In the genomic region with DNA sequence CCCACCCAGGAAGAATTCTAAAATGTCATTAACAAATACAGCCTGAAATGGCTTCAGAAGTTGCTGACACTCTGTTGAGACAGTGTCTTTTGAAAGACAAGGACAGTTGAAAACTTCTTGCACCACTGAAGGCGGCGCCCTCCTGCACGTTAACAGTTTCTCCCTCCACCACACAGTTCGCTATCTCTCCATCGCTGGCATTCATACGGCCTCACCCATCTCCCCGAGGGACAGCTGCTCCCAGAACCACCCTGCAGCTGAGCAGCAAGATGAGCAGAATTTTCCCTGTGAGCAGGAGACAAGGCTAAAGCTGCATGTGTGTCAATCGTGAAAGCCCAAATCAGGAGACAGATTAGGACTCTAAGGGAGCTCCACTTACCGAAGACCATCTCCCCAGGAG, we compare ENCODE assay signal across 18 cellular contexts.
DNase-seq lines count a peak whose midpoint lies in the region; FAIRE-seq and TF ChIP-seq lines count a peak whose summit lies in the region.
"Had no signal": no experiment of that assay in that cellular context is flagged by ENCODE, and none has a peak within 500 bp of the region (broad histone marks: within the 10 kb centered on the region; RNA-seq: fewer than 3 reads in every experiment).

No MANE protein-coding gene starts in this region.

- H3K36me3 ChIP-seq in mammary epithelial cell (ENCODE audit: insufficient read depth, low read length) (no peaks in the 10 kb centered on the region), keratinocyte (ENCODE audit: control insufficient read depth in 2 of 2, extremely low read depth in 1 of 2, insufficient read depth in 2 of 2, low read length in 2 of 2) (no peaks in the 10 kb centered on the region), vagina (no peaks in the 10 kb centered on the region)
- H3K36me3 ChIP-seq: adrenal gland, heart left ventricle had no signal

- no peaks in the 10 kb centered on the region for H4K20me1 ChIP-seq in mammary epithelial cell (ENCODE audit: insufficient read depth, low read length)
- no peaks in the 10 kb centered on the region for H4K20me1 ChIP-seq in keratinocyte (ENCODE audit: control insufficient read depth, extremely low read depth, insufficient read depth, low read length)

- H3K27me3 ChIP-seq in mammary epithelial cell (ENCODE audit: insufficient read depth, low read length) = no peaks in the 10 kb centered on the region
- no peaks in the 10 kb centered on the region for H3K27me3 ChIP-seq in keratinocyte (ENCODE audit: control insufficient read depth, extremely low read depth, insufficient read depth, low read length)
- H3K27me3 ChIP-seq in vagina = no peaks in the 10 kb centered on the region
- H3K27me3 ChIP-seq: adrenal gland, heart left ventricle had no signal

- H3K9ac ChIP-seq in mammary epithelial cell (ENCODE audit: insufficient read depth, low read length) = no peak overlapping the region
- peak overlapping the region; percentile 34 for H3K9ac ChIP-seq in keratinocyte (ENCODE audit: control insufficient read depth, extremely low read depth, insufficient read depth, low read length)

- H3K27ac Mint-ChIP-seq in MCF 10A (ENCODE audit: low read depth, unreplicated experiment) = peak overlapping the region; percentile 66
- H3K27ac Mint-ChIP-seq: activated CD4-positive, alpha-beta T cell treated with anti-CD3 and anti-CD28 coated beads, Interleukin-2, amount 10 ng/mL, durations not matched to agents 24 days and 14 days; CD8-positive, alpha-beta T cell; T-helper 1 cell treated with Interleukin-12 subunit alpha and Interleukin-12 subunit beta and Interleukin-4 antibody, amounts not matched to agents 30 μg/mL and 1 μg/mL, for 36 hours had no signal

- intact Hi-C loops in MCF 10A (cut with micrococcal nuclease) (loop anchor here (2.0 to 5.0 kb wide), 2 partner anchors 15 to 145 kb away; no protein-coding TSS in a partner anchor), mammary epithelial cell (cut with micrococcal nuclease) (no loop called here), vagina (cut with DNase I) (no loop called here)

- TF ChIP-seq CTCF in MCF 10A (IDR thresholded peaks at IDR 0.05; ENCODE audit: unreplicated experiment) (no peak), mammary epithelial cell (conservative IDR thresholded peaks at IDR 0.05 in 1 of 2, IDR thresholded peaks at IDR 0.05 in 1 of 2; ENCODE audit: extremely low read depth in 1 of 2, insufficient read depth in 1 of 2, low read depth in 1 of 2, low read length in 2 of 2) (no peak), keratinocyte (optimal IDR thresholded peaks at IDR 0.05 in 1 of 3, IDR thresholded peaks at IDR 0.05 in 1 of 3, conservative IDR thresholded peaks at IDR 0.05 in 1 of 3; ENCODE audit: extremely low read depth in 1 of 3, insufficient read depth in 2 of 3, low read length in 3 of 3) (peak; percentile 28 to 75 (median 29)), vagina (IDR thresholded peaks at IDR 0.05) (no peak)

- no peak overlapping the region for H3K4me2 ChIP-seq in mammary epithelial cell (ENCODE audit: insufficient read depth, low read depth, low read length)
- H3K4me2 ChIP-seq in keratinocyte (ENCODE audit: control insufficient read depth, extremely low read depth, insufficient read depth, low read depth, low read length) = peak overlapping the region; percentile 61

- TF ChIP-seq POLR2A in vagina (IDR thresholded peaks at IDR 0.05) = no peak

- H3K4me3 ChIP-seq in mammary epithelial cell (replicated peaks in 1 of 3; ENCODE audit: insufficient read depth in 1 of 3, low read depth in 2 of 3, low read length in 3 of 3) = no peak overlapping the region
- no peak overlapping the region for H3K4me3 ChIP-seq in keratinocyte (ENCODE audit: control insufficient read depth in 2 of 3, extremely low read depth in 1 of 3, insufficient read depth in 2 of 3, low read depth in 1 of 3, low read length in 3 of 3)
- H3K4me3 ChIP-seq in vagina = no peak overlapping the region
- H3K4me3 ChIP-seq: adrenal gland, heart left ventricle had no signal

- no peaks in the 10 kb centered on the region for H3K9me3 ChIP-seq in mammary epithelial cell (replicated peaks; ENCODE audit: insufficient read depth, low read length)
- H3K9me3 ChIP-seq in keratinocyte (ENCODE audit: control insufficient read depth, low read depth, low read length) = no peaks in the 10 kb centered on the region
- H3K9me3 ChIP-seq in vagina = no peaks in the 10 kb centered on the region
- H3K9me3 ChIP-seq: adrenal gland, heart left ventricle had no signal

- DNase-seq in MCF 10A (ENCODE audit: unreplicated experiment) = no peak
- no peak for DNase-seq in mammary epithelial cell
- peak; percentile 68 to 76 for DNase-seq in SHP77 (lab: John Stamatoyannopoulos, UW)
- no peak for DNase-seq in keratinocyte (ENCODE audit: low read depth, low spot score)
- DNase-seq in vagina (ENCODE audit: extremely low spot score in 2 of 2) = no peak
- DNase-seq in activated CD4-positive, alpha-beta T cell treated with anti-CD3 and anti-CD28 coated beads for 1 hour = no peak
- no peak for DNase-seq in activated CD4-positive, CD25-positive, alpha-beta regulatory T cell (lab: John Stamatoyannopoulos, UW)
- DNase-seq in NCI-H446 (lab: John Stamatoyannopoulos, UW) = no peak
- DNase-seq: 8988T; activated CD4-positive, alpha-beta T cell treated with anti-CD3 and anti-CD28 coated beads, Interleukin-2, amount 10 ng/mL, durations not matched to agents 24 days and 14 days; activated T-cell treated with anti-CD3 and anti-CD28 coated beads, Interleukin-2, amount 50 U/mL, for 4 hours; adrenal gland; CD8-positive, alpha-beta T cell; heart left ventricle; kidney glomerular epithelial cell; NCI-H2081 treated with DMSO at 0.1 percent for 48 hours; stimulated activated CD4-positive, alpha-beta T cell treated with anti-CD3 and anti-CD28 coated beads, Interleukin-4, amount 100 ng/mL, for 24 hours had no signal

- WGBS in mammary epithelial cell (ENCODE audit: low coverage, missing lambda C conversion rate) = 67% methylated on average over 9 of the region's 9 CpGs

- no peak overlapping the region for H3K4me3 Mint-ChIP-seq in MCF 10A (ENCODE audit: unreplicated experiment)
- H3K4me3 Mint-ChIP-seq: activated CD4-positive, alpha-beta T cell treated with anti-CD3 and anti-CD28 coated beads, Interleukin-2, amount 10 ng/mL, durations not matched to agents 24 days and 14 days; activated T-cell treated with anti-CD3 and anti-CD28 coated beads, Interleukin-2, amount 50 U/mL, for 4 hours; CD8-positive, alpha-beta T cell; T-helper 1 cell treated with Interleukin-12 subunit alpha and Interleukin-12 subunit beta and Interleukin-4 antibody, amounts not matched to agents 30 μg/mL and 1 μg/mL, for 36 hours had no signal

- peak; percentile 61 for FAIRE-seq in keratinocyte (lab: Jason Lieb, UNC)

- H3K27ac ChIP-seq in mammary epithelial cell (ENCODE audit: insufficient read depth, low read depth, low read length) (no peak overlapping the region), keratinocyte (ENCODE audit: control insufficient read depth, insufficient read depth, low read length) (peak overlapping the region; percentile 42), vagina (peak overlapping the region; percentile 31)
- H3K27ac ChIP-seq: adrenal gland, heart left ventricle had no signal

- no peaks in the 10 kb centered on the region for H3K36me3 Mint-ChIP-seq in MCF 10A (ENCODE audit: insufficient read depth, unreplicated experiment)
- H3K36me3 Mint-ChIP-seq: CD8-positive, alpha-beta T cell had no signal

- BruUV-seq in MCF 10A (replicated peaks; lab: Mats Ljungman, UMichigan) (no TSS peak), mammary epithelial cell (replicated peaks; lab: Mats Ljungman, UMichigan) (no TSS peak)

- H3K79me2 ChIP-seq in mammary epithelial cell (ENCODE audit: insufficient read depth, low read length) (no peaks in the 10 kb centered on the region), keratinocyte (ENCODE audit: control insufficient read depth, insufficient read depth, low read length) (no peaks in the 10 kb centered on the region)

- H2AFZ ChIP-seq in mammary epithelial cell (ENCODE audit: low read depth, low read length) (no peak overlapping the region), keratinocyte (ENCODE audit: control insufficient read depth, low read length) (peak overlapping the region; percentile 69)

- POLR2A ChIA-PET in MCF 10A (lab: Yijun Ruan, JAX) = interaction anchor here (0.9 to 3.4 kb wide), 2 partner anchors 10 to 356 kb away, joined by 3 to 29 read pairs; no protein-coding TSS in a partner anchor

- H3K9me3 Mint-ChIP-seq in MCF 10A (ENCODE audit: unreplicated experiment) = no peaks in the 10 kb centered on the region
- H3K9me3 Mint-ChIP-seq: activated CD4-positive, alpha-beta T cell treated with anti-CD3 and anti-CD28 coated beads, Interleukin-2, amount 10 ng/mL, durations not matched to agents 24 days and 14 days; activated T-cell treated with anti-CD3 and anti-CD28 coated beads, Interleukin-2, amount 50 U/mL, for 4 hours; CD8-positive, alpha-beta T cell; T-helper 1 cell treated with Interleukin-12 subunit alpha and Interleukin-12 subunit beta and Interleukin-4 antibody, amounts not matched to agents 30 μg/mL and 1 μg/mL, for 36 hours had no signal

- H3K27me3 Mint-ChIP-seq in MCF 10A (ENCODE audit: insufficient read depth, unreplicated experiment) = no peaks in the 10 kb centered on the region

- CTCF ChIA-PET in MCF 10A (lab: Yijun Ruan, JAX) = interaction anchor here (1.2 to 1.8 kb wide), 2 partner anchors 10 to 25 kb away, joined by 6 to 11 read pairs; no protein-coding TSS in a partner anchor
- CTCF ChIA-PET in mammary epithelial cell (lab: Charles Lee; ENCODE audit: low non-redundant PET) = no interaction called here

- in situ Hi-C loops in mammary epithelial cell (cut with MboI; ENCODE audit: low sequenced_read_pairs in 2 of 2) = loop anchor here in 1 of 2 donors (25.0 kb wide), 1 partner anchor 910 kb away; no protein-coding TSS in a partner anchor

- dilution Hi-C loops in mammary epithelial cell (cut with HindIII; ENCODE audit: low sequenced_read_pairs) = loop anchor here (25.0 kb wide), 1 partner anchor 560 kb away; no protein-coding TSS in a partner anchor
- dilution Hi-C loops in keratinocyte (cut with MboI; ENCODE audit: extremely low pct_ligation_motif_present, low sequenced_read_pairs) = no loop called here

- H3K4me1 Mint-ChIP-seq in MCF 10A (ENCODE audit: insufficient read depth, unreplicated experiment) = peaks cover 24% of the 10 kb centered on the region

- H3K9me1 ChIP-seq in keratinocyte (ENCODE audit: control insufficient read depth, extremely low read depth, insufficient read depth, low read length) = no peaks in the 10 kb centered on the region

- peaks cover 9% of the 10 kb centered on the region for H3K4me1 ChIP-seq in mammary epithelial cell (ENCODE audit: insufficient read depth, low read length)
- peaks cover 48% of the 10 kb centered on the region for H3K4me1 ChIP-seq in keratinocyte (ENCODE audit: control insufficient read depth, extremely low read depth, insufficient read depth, low read length)
- peaks cover 29% of the 10 kb centered on the region for H3K4me1 ChIP-seq in vagina

Comparison
In these comparisons a context has a peak if more than half of its experiments do, and no peak if none do; other contexts are left out.
1. DNase-seq: peak in SHP77 (2 of 2); none in MCF 10A (single experiment), mammary epithelial cell (single experiment), keratinocyte (single experiment), vagina (0 of 2), activated CD4-positive, alpha-beta T cell treated with anti-CD3 and anti-CD28 coated beads for 1 hour (single experiment), activated CD4-positive, CD25-positive, alpha-beta regulatory T cell (0 of 4) and NCI-H446 (0 of 2).
2. CTCF ChIP-seq: peak in keratinocyte (3 of 3); none in MCF 10A (single experiment), mammary epithelial cell (0 of 2) and vagina (0 of 3).